8 cellular contexts compared by ENCODE assay signal in genomic region chr1:1788646-1789431, GRCh38. TPM values are rescaled to one million over a fixed set of nuclear protein-coding genes. Genes with fewer than 3 reads are reported as not detected.
DNase-seq lines count a peak whose midpoint lies in the region; ATAC-seq and TF ChIP-seq lines count a peak whose summit lies in the region.

No MANE protein-coding gene starts in this region.

- no peak overlapping the region for H3K4me2 ChIP-seq in PC-3 (ENCODE audit: low read length)

- CTCF ChIA-PET in PC-3 (lab: Charles Lee): interaction anchor here (0.6 to 1.2 kb wide), 3 partner anchors 10 to 120 kb away, joined by 3 to 5 read pairs (median 4); no protein-coding TSS in a partner anchor

- peaks cover 4% of the 10 kb centered on the region for H3F3A ChIP-seq in PC-3 (ENCODE audit: low read length, unreplicated experiment)

- H3K9me3 ChIP-seq in right atrium auricular region (no peaks in the 10 kb centered on the region), PC-3 (ENCODE audit: low read length) (no peaks in the 10 kb centered on the region)

- ATAC-seq in Right ventricle myocardium superior (ENCODE audit: poor library complexity): no peak
- ATAC-seq in PC-3: peak; percentile 53

- TF ChIP-seq CTCF in right atrium auricular region (IDR thresholded peaks at IDR 0.05): peak in 1 of 2 donors; percentile 27
- peak; percentile 84 for TF ChIP-seq CTCF in PC-3 (conservative IDR thresholded peaks at IDR 0.05; ENCODE audit: low read depth, low read length)
- TF ChIP-seq CTCF in fibroblast of pulmonary artery (IDR thresholded peaks at IDR 0.05; ENCODE audit: low read length, missing control alignments): peak; percentile 41

- POLR2A ChIA-PET in PC-3 (lab: Charles Lee; ENCODE audit: unreplicated experiment): no interaction called here

- no peaks in the 10 kb centered on the region for H3K79me2 ChIP-seq in PC-3 (ENCODE audit: low read length)

- H2AFZ ChIP-seq in PC-3 (ENCODE audit: low read length): no peak overlapping the region

- H3K27me3 ChIP-seq in right atrium auricular region: no peaks in the 10 kb centered on the region
- no peaks in the 10 kb centered on the region for H3K27me3 ChIP-seq in PC-3 (ENCODE audit: low read length)

- H3K4me1 ChIP-seq in right atrium auricular region: peaks cover 0 to 15% of the 10 kb centered on the region in 2 donors
- H3K4me1 ChIP-seq in PC-3 (ENCODE audit: insufficient read depth, low read length): no peaks in the 10 kb centered on the region

- intact Hi-C loops in Right ventricle myocardium superior (cut with DNase I) (no loop called here), PC-3 (cut with micrococcal nuclease) (loop anchor here (1.0 kb wide), 1 partner anchor 117 kb away; no protein-coding TSS in a partner anchor)

- DNase-seq in Right ventricle myocardium superior (peak; percentile 51), right atrium auricular region (ENCODE audit: low spot score) (no peak), PC-3 (peak; percentile 53), fibroblast of pulmonary artery (ENCODE audit: low read depth) (peak; percentile 61), GM03348 (ENCODE audit: low spot score) (no peak), NCI-H1092 (lab: John Stamatoyannopoulos, UW) (no peak), HK-2 (ENCODE audit: unreplicated experiment) (no peak)

- H3K27ac ChIP-seq in right atrium auricular region: peak overlapping the region in 1 of 2 donors; percentile 40
- H3K27ac ChIP-seq in PC-3 (ENCODE audit: low read length): no peak overlapping the region
- peak overlapping the region; percentile 66 for H3K27ac ChIP-seq in temporal lobe (ENCODE audit: low read depth, low read length)

- H3K4me3 ChIP-seq in right atrium auricular region (no peak overlapping the region), PC-3 (ENCODE audit: low read length) (no peak overlapping the region), fibroblast of pulmonary artery (replicated peaks; ENCODE audit: low read depth, low read length) (no peak overlapping the region)

- H4K20me1 ChIP-seq in PC-3 (ENCODE audit: low read length): no peaks in the 10 kb centered on the region

- no TSS peak for BruUV-seq in PC-3 (replicated peaks; lab: Mats Ljungman, UMichigan)

- no peaks in the 10 kb centered on the region for H3K9me2 ChIP-seq in PC-3 (replicated peaks; ENCODE audit: low read length)

- peaks cover 88% of the 10 kb centered on the region for H3K36me3 ChIP-seq in right atrium auricular region
- peaks cover 86% of the 10 kb centered on the region for H3K36me3 ChIP-seq in PC-3 (ENCODE audit: low read depth, low read length)

- no peak overlapping the region for H3K9ac ChIP-seq in PC-3 (ENCODE audit: low read length)

RNA-seq across cellular contexts. Expression of gene NADK, which starts 10.6 kb away (rescaled TPM):
- total RNA-seq in Right ventricle myocardium superior (23.0 TPM), right atrium auricular region (10 to 100 TPM; 26.5 to 51.5 TPM), PC-3 (2014; rRNA removed) (130 and 165 TPM in 2 replicates), temporal lobe (25.1 TPM)

Comparison
In these comparisons a context has a peak if more than half of its experiments do, and no peak if none do; other contexts are left out.
1. DNase-seq: peak in Right ventricle myocardium superior (single experiment), PC-3 (single experiment) and fibroblast of pulmonary artery (single experiment); none in right atrium auricular region (single experiment), GM03348 (single experiment), NCI-H1092 (single experiment) and HK-2 (single experiment).